In genomic region chr7:47039089-47039648, GRCh38 we compare ENCODE assay signal across 14 cellular contexts.
DNase-seq lines count a peak whose midpoint lies in the region; ATAC-seq and TF ChIP-seq lines count a peak whose summit lies in the region.
"Had no signal": no experiment of that assay in that cellular context is flagged by ENCODE, and none has a peak within 500 bp of the region (broad histone marks: within the 10 kb centered on the region; RNA-seq: fewer than 3 reads in every experiment).

No MANE protein-coding gene starts in this region.

- H2AFZ ChIP-seq in GM23248, result 0 out of 2 replicates have a peak overlapping the region, but pooled peaks have one; percentile 4

- H3K4me1 ChIP-seq in GM23248 (ENCODE audit: insufficient read depth) (peaks cover 26% of the 10 kb centered on the region), skeletal muscle tissue (ENCODE audit: control insufficient read depth in 3 of 3, insufficient read depth in 3 of 3, low read length in 3 of 3) (peaks cover 15 to 24% (median 16%) of the 10 kb centered on the region in 3 donors)

- 93 to 97% methylated on average over 6 of the region's 6 CpGs for WGBS in GM23248 (ENCODE audit: low coverage in 1 of 2, low lambda C conversion rate in 2 of 2, missing lambda C conversion rate in 2 of 2), 2 experiments

- peaks cover 7% of the 10 kb centered on the region for H3F3A ChIP-seq in GM23248 (ENCODE audit: insufficient read depth)

- no peak for TF ChIP-seq POLR2A in erythroblast (IDR thresholded peaks at IDR 0.05; ENCODE audit: low read length)

- no peak overlapping the region for H3K9ac ChIP-seq in GM23248
- H3K9ac ChIP-seq in skeletal muscle tissue (ENCODE audit: low read depth in 1 of 3, low read length in 3 of 3), result no peak overlapping the region

- H3K4me3 ChIP-seq in GM23248 (no peak overlapping the region), astrocyte of the cerebellum (ENCODE audit: low read depth, low read length) (no peak overlapping the region), skeletal muscle tissue (ENCODE audit: low read length in 3 of 3) (no peak overlapping the region)
- H3K4me3 ChIP-seq: body of pancreas, tibial artery had no signal

- in situ Hi-C loops in GM23248 (cut with MboI), result no loop called here
- in situ Hi-C loops in astrocyte of the cerebellum (cut with HindIII; ENCODE audit: low sequenced_read_pairs), result no loop called here

- H3K27me3 ChIP-seq in GM23248 (replicated peaks; ENCODE audit: insufficient read depth) (no peaks in the 10 kb centered on the region), layer of hippocampus (ENCODE audit: control insufficient read depth, insufficient read depth, low read length) (no peaks in the 10 kb centered on the region), skeletal muscle tissue (ENCODE audit: control insufficient read depth in 3 of 3, insufficient read depth in 3 of 3, low read length in 3 of 3) (no peaks in the 10 kb centered on the region)
- H3K27me3 ChIP-seq: body of pancreas, tibial artery had no signal

- H3K79me2 ChIP-seq in GM23248 (ENCODE audit: insufficient read depth), result no peaks in the 10 kb centered on the region

- TF ChIP-seq CTCF in astrocyte of the cerebellum (IDR thresholded peaks at IDR 0.05; ENCODE audit: low read depth, low read length, missing control alignments), result no peak

- peak overlapping the region; percentile 31; the same call in 1 of the 2 replicates for H3K27ac ChIP-seq in GM23248
- H3K27ac ChIP-seq in layer of hippocampus (ENCODE audit: low read depth, low read length), result peak overlapping the region; percentile 42
- peak overlapping the region; percentile 49 for H3K27ac ChIP-seq in skeletal muscle tissue (ENCODE audit: low read depth, low read length)

- ATAC-seq in HG03342 (IDR thresholded peaks at IDR 0.05; ENCODE audit: unreplicated experiment) (no peak), HG03439 (IDR thresholded peaks at IDR 0.05; ENCODE audit: unreplicated experiment) (no peak)
- ATAC-seq: body of pancreas had no signal

- H3K9me2 ChIP-seq in GM23248 (ENCODE audit: insufficient read depth), result no peaks in the 10 kb centered on the region

- H3K4me2 ChIP-seq in GM23248 (ENCODE audit: unreplicated experiment), result peak overlapping the region; percentile 62

- DNase-seq in GM23248 (no peak), astrocyte of the cerebellum (ENCODE audit: low read depth) (peak; percentile 15), erythroblast (lab: John Stamatoyannopoulos, UW) (no peak)
- DNase-seq in stimulated activated CD4-positive, alpha-beta T cell treated with anti-CD3 and anti-CD28 coated beads, Interleukin-4, amount 100 ng/mL, for 1 hour, result no peak
- DNase-seq: activated CD4-positive, CD25-positive, alpha-beta regulatory T cell; activated gamma-delta T cell treated with Interleukin-2 at 50 U/mL for 16 hours; body of pancreas; effector CD8-positive, alpha-beta T cell; immature natural killer cell; tibial artery had no signal

- no peaks in the 10 kb centered on the region for H3K9me3 ChIP-seq in GM23248 (ENCODE audit: low read depth)
- H3K9me3 ChIP-seq in skeletal muscle tissue (ENCODE audit: control insufficient read depth in 3 of 3, low read length in 3 of 3), result no peaks in the 10 kb centered on the region
- H3K9me3 ChIP-seq: body of pancreas, tibial artery had no signal

- no peaks in the 10 kb centered on the region for H3K36me3 ChIP-seq in GM23248 (ENCODE audit: low read depth)
- H3K36me3 ChIP-seq in skeletal muscle tissue (ENCODE audit: control insufficient read depth in 3 of 3, insufficient read depth in 3 of 3, low read length in 3 of 3), result no peaks in the 10 kb centered on the region
- H3K36me3 ChIP-seq: tibial artery had no signal

- no peaks in the 10 kb centered on the region for H4K20me1 ChIP-seq in GM23248 (ENCODE audit: insufficient read depth)
